ENCODE assay signal across 8 cellular contexts in genomic region chr1:148522561-148523204, GRCh38. TPM values are rescaled to one million over a fixed set of nuclear protein-coding genes. Genes with fewer than 3 reads are reported as not detected.
A peak's percentile ranks its signal among the peaks of the same experiment; 100 is the strongest.
DNase-seq lines count a peak whose midpoint lies in the region; TF ChIP-seq lines count a peak whose summit lies in the region.
"Not testable (repeated sequence)": the region's sequence is repeated elsewhere in the genome, so short reads cannot be mapped to it uniquely, and the experiment has no call there.

No MANE protein-coding gene starts in this region.

- H3K27me3 ChIP-seq in GM06990 (replicated peaks; ENCODE audit: control insufficient read depth, insufficient read depth, low read length) = not testable (repeated sequence)

- not testable (repeated sequence) for H3K4me1 Mint-ChIP-seq in activated naive CD8-positive, alpha-beta T cell (ENCODE audit: low read depth); osteocyte (ENCODE audit: unreplicated experiment)

- not testable (repeated sequence) for H3K9me3 Mint-ChIP-seq in activated naive CD8-positive, alpha-beta T cell (ENCODE audit: low read depth); osteocyte (ENCODE audit: unreplicated experiment)

- not testable (repeated sequence) for H3K36me3 Mint-ChIP-seq in activated naive CD8-positive, alpha-beta T cell; osteocyte (ENCODE audit: unreplicated experiment)

- DNase-seq in GM06990 (ENCODE audit: extremely low read depth, insufficient read length) (peak; percentile 80), HEK293T (ENCODE audit: extremely low spot score) (peak; percentile 73), NB4 (ENCODE audit: low read depth) (peak; percentile 98), SKM-1 treated with dmso at 0.1 percent for 144 hours (lab: John Stamatoyannopoulos, UW; ENCODE audit: unreplicated experiment) (peak; percentile 95), head of caudate nucleus (peak; percentile 47 to 91 (median 76)), osteocyte (ENCODE audit: extremely low spot score, unreplicated experiment) (peak; percentile 84), superior temporal gyrus (ENCODE audit: extremely low spot score) (peak; percentile 78)

- not testable (repeated sequence) for H3K27me3 Mint-ChIP-seq in activated naive CD8-positive, alpha-beta T cell; osteocyte (ENCODE audit: unreplicated experiment)

- H3K36me3 ChIP-seq in GM06990 (ENCODE audit: control insufficient read depth, insufficient read depth, low read length) = not testable (repeated sequence)

- intact Hi-C loops in head of caudate nucleus (cut with DNase I) = not testable (repeated sequence)

- peak; percentile 96 for TF ChIP-seq POLR2A in NB4 (IDR thresholded peaks at IDR 0.05; ENCODE audit: extremely low read depth, insufficient read length)

- H3K4me3 ChIP-seq in GM06990 (replicated peaks; ENCODE audit: low read depth, low read length) (peak overlapping the region; percentile 22), NB4 (ENCODE audit: low read depth, low read length) (peak overlapping the region; percentile 47)

- peak overlapping the region; percentile 98 for H3K27ac Mint-ChIP-seq in activated naive CD8-positive, alpha-beta T cell
- peak overlapping the region; percentile 89 for H3K27ac Mint-ChIP-seq in osteocyte (ENCODE audit: unreplicated experiment)

- H3K4me3 Mint-ChIP-seq in activated naive CD8-positive, alpha-beta T cell = peak overlapping the region; percentile 83
- peak overlapping the region; percentile 79 for H3K4me3 Mint-ChIP-seq in osteocyte (ENCODE audit: unreplicated experiment)

- POLR2A ChIA-PET in HEK293T (lab: Yijun Ruan, JAX) = interaction anchor here (0.7 to 1.1 kb wide), 2 partner anchors 134 kb away, joined by 6 to 9 read pairs; no protein-coding TSS in a partner anchor

- CTCF ChIA-PET in HEK293T (lab: Yijun Ruan, JAX) = not testable (repeated sequence)

- not testable (repeated sequence) for TF ChIP-seq CTCF in GM06990 (IDR thresholded peaks at IDR 0.05; ENCODE audit: insufficient read depth, low read length, poor library complexity, severe bottlenecking); NB4 (IDR thresholded peaks at IDR 0.05; ENCODE audit: low read depth, low read length); osteocyte (IDR thresholded peaks at IDR 0.05)

TF ChIP-seq in HEK293T, 16 proteins besides CTCF, POLR2A, EP300 and RAD21:
- TF ChIP-seq CTBP1 (IDR thresholded peaks at IDR 0.05; ENCODE audit: borderline replicate concordance) (peak; percentile 83), TARDBP (IDR thresholded peaks at IDR 0.05) (peak; percentile 88), LEF1 (IDR thresholded peaks at IDR 0.05; ENCODE audit: borderline replicate concordance) (peak; percentile 51; the same call in 1 of the 2 replicates), FOXK2 (IDR thresholded peaks at IDR 0.05) (peak; percentile 97), ARNT (IDR thresholded peaks at IDR 0.05) (peak; percentile 93), ELF4 (IDR thresholded peaks at IDR 0.05) (peak; percentile 100), BHLHE40 (IDR thresholded peaks at IDR 0.05; ENCODE audit: borderline replicate concordance) (peak; percentile 73), SUZ12 (IDR thresholded peaks at IDR 0.05) (peak; percentile 26; the same call in 1 of the 2 replicates), NFRKB (IDR thresholded peaks at IDR 0.05) (peak; percentile 96), FOXM1 (IDR thresholded peaks at IDR 0.05; ENCODE audit: borderline replicate concordance) (peak; percentile 85; the same call in 1 of the 2 replicates), PKNOX1 (IDR thresholded peaks at IDR 0.05) (peak; percentile 9; the same call in 1 of the 2 replicates), L3MBTL2 (conservative IDR thresholded peaks at IDR 0.05) (peak; percentile 81)

RNA-seq across cellular contexts. Expression of gene PPIAL4G, which starts 39.6 kb away (rescaled TPM):
- not detected in 2 replicates for total RNA-seq in osteocyte

Comparison
In these comparisons a context has a peak if more than half of its experiments do, and no peak if none do; other contexts are left out.
1. Peak in every context shown above with its lines: DNase-seq and H3K4me3 ChIP-seq.